21 cellular contexts compared by ENCODE assay signal in the genomic region with DNA sequence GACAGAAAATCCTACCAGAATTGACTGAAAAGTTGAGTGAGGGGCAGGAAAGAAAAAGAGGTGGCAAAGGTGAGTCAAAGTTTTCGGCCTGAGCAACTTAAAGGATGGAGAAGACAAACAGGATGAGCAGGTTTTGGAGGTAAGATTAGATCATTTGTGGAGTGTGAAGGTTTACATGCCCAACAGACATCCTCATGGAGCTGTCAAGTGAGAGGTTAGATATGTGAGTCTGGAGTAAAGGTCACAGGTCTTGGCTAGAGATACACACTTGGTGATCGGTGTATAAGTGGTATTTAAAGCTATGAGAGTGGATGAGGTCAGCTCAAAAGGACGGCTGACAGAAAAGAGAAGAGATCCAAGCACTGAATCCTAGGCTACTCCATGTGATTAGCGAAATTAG. TPM values are rescaled to one million over a fixed set of nuclear protein-coding genes. Genes with fewer than 3 reads are reported as not detected.
DNase-seq lines count a peak whose midpoint lies in the region; ATAC-seq, FAIRE-seq and TF ChIP-seq lines count a peak whose summit lies in the region.
"Had no signal": no experiment of that assay in that cellular context is flagged by ENCODE, and none has a peak within 500 bp of the region (broad histone marks: within the 10 kb centered on the region; RNA-seq: fewer than 3 reads in every experiment).

No MANE protein-coding gene starts in this region.

- no peaks in the 10 kb centered on the region for H3K27me3 ChIP-seq in bronchial epithelial cell (ENCODE audit: control insufficient read depth, insufficient read depth, low read length)
- no peaks in the 10 kb centered on the region for H3K27me3 ChIP-seq in parathyroid adenoma (ENCODE audit: control insufficient read depth, insufficient read depth, low read length)
- H3K27me3 ChIP-seq in aorta (ENCODE audit: control insufficient read depth in 1 of 2, insufficient read depth in 2 of 2, low read length in 1 of 2), result no peaks in the 10 kb centered on the region

- H3K36me3 ChIP-seq in bronchial epithelial cell (ENCODE audit: control insufficient read depth, insufficient read depth, low read length) (no peaks in the 10 kb centered on the region), parathyroid adenoma (ENCODE audit: control insufficient read depth, insufficient read depth, low read length) (no peaks in the 10 kb centered on the region), aorta (ENCODE audit: control insufficient read depth in 1 of 2, insufficient read depth in 2 of 2, low read length in 1 of 2) (no peaks in the 10 kb centered on the region)

- H3K4me2 ChIP-seq in parathyroid adenoma (ENCODE audit: low read length), result no peak overlapping the region

- H3K9me3 ChIP-seq in parathyroid adenoma (ENCODE audit: control insufficient read depth, low read length), result no peaks in the 10 kb centered on the region
- H3K9me3 ChIP-seq in aorta (ENCODE audit: control insufficient read depth, low read length), result no peaks in the 10 kb centered on the region

- H3K9ac ChIP-seq in parathyroid adenoma, result no peak overlapping the region

- no peak for FAIRE-seq in bronchial epithelial cell (lab: Jason Lieb, UNC)
- FAIRE-seq: A204.1 had no signal

- DNase-seq in SIG-M5 treated with dmso at 0.1 percent for 504 hours (lab: John Stamatoyannopoulos, UW; ENCODE audit: unreplicated experiment) (peak; percentile 27), SIG-M5 (lab: John Stamatoyannopoulos, UW) (no peak), ELF-1 (ENCODE audit: low read depth, low spot score) (peak; percentile 58), bronchial epithelial cell (ENCODE audit: low read depth) (peak; percentile 60), ureter (ENCODE audit: low spot score) (no peak), aorta (no peak), head of caudate nucleus (no peak)
- DNase-seq: Calu3; CD8-positive, alpha-beta memory T cell; DMS153; H7; MM.1S; NCI-H1048; NCI-H1417 treated with DMSO at 0.1 percent for 48 hours; NCI-H187; NCI-H526 treated with DMSO at 0.1 percent for 48 hours; RPMI8226; SHP77 treated with DMSO at 0.1 percent for 48 hours had no signal

- H3K4me3 ChIP-seq in bronchial epithelial cell (ENCODE audit: low read depth, low read length) (no peak overlapping the region), parathyroid adenoma (ENCODE audit: low read depth, low read length) (no peak overlapping the region), aorta (ENCODE audit: low read length in 2 of 2) (no peak overlapping the region)

- TF ChIP-seq CTCF in bronchial epithelial cell (IDR thresholded peaks at IDR 0.05; ENCODE audit: insufficient read depth, low read length, severe bottlenecking), result no peak
- no peak for TF ChIP-seq CTCF in parathyroid adenoma (IDR thresholded peaks at IDR 0.05)

- WGBS in aorta, 2 donors, result 78 to 82% methylated on average over 4 of the region's 4 CpGs

- peak overlapping the region; percentile 40 for H2AFZ ChIP-seq in parathyroid adenoma

- H3K4me1 ChIP-seq in parathyroid adenoma, result peaks cover 7% of the 10 kb centered on the region
- peaks cover 0 to 2% of the 10 kb centered on the region in 2 donors for H3K4me1 ChIP-seq in aorta (ENCODE audit: control insufficient read depth in 1 of 2, insufficient read depth in 2 of 2, low read length in 2 of 2)

- intact Hi-C loops in aorta (cut with DNase I) (no loop called here), head of caudate nucleus (cut with DNase I) (no loop called here)

- H3K27ac ChIP-seq in parathyroid adenoma, result no peak overlapping the region
- no peak overlapping the region for H3K27ac ChIP-seq in aorta (ENCODE audit: low read depth in 1 of 2, low read length in 2 of 2)
- H3K27ac ChIP-seq: C4-2B had no signal

- H3K79me2 ChIP-seq in parathyroid adenoma, result no peaks in the 10 kb centered on the region

- no peak for ATAC-seq in aorta (ENCODE audit: low FRiP score)

RNA-seq across cellular contexts. Expression of a gene that starts 11.1 kb away (rescaled TPM):
- 702 and 937 TPM in 2 replicates for total RNA-seq in bronchial epithelial cell
- total RNA-seq in ureter, result 299 TPM
- total RNA-seq in aorta, result 100 to 1,000 TPM; 414 to 848 TPM
- polyA plus RNA-seq in aorta, result 100 to 1,000 TPM; 563 to 759 TPM

RNA-seq across cellular contexts. Expression of a gene that starts 16.7 kb away (rescaled TPM):
- 0.26 and 0.38 TPM in 2 replicates for total RNA-seq in bronchial epithelial cell
- total RNA-seq in ureter, result 9.7 TPM
- 10 to 100 TPM; 26.3 to 63.8 TPM for total RNA-seq in aorta
- 10 to 100 TPM; 15.8 to 26.4 TPM for polyA plus RNA-seq in aorta

RNA-seq across cellular contexts. Expression of a gene that starts 25.5 kb away (rescaled TPM):
- 610 and 649 TPM in 2 replicates for total RNA-seq in bronchial epithelial cell
- total RNA-seq in ureter, result 372 TPM
- 100 to 1,000 TPM; 259 to 324 TPM for total RNA-seq in aorta
- 100 to 1,000 TPM; 434 to 661 TPM for polyA plus RNA-seq in aorta

Comparison
In these comparisons a context has a peak if more than half of its experiments do, and no peak if none do; other contexts are left out.
1. DNase-seq: peak in SIG-M5 treated with dmso at 0.1 percent for 504 hours (single experiment), ELF-1 (single experiment) and bronchial epithelial cell (single experiment); none in SIG-M5 (single experiment), ureter (single experiment), aorta (0 of 2) and head of caudate nucleus (0 of 42).